17 cellular contexts compared by ENCODE assay signal in the genomic region with DNA sequence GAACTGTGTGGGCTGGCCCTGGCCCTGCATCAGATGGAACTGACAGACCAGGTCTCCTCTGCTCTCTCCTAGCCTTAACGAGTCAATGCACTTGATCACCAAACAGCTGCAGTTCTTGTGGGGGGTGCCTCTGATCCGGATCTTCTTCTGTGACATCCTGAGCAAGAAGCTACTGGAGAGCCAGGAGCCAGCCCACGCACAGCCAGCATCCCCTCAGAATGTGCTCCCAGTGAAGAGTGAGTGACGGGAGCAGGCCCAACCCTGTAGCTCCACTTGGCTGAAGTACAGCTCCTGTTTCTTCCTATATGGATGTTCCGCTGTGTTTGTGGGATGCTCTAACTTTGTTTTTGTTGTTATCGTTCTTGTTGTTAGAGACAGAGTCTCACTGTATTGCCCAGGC. TPM values are rescaled to one million over a fixed set of nuclear protein-coding genes. Genes with fewer than 3 reads are reported as not detected.
DNase-seq lines count a peak whose midpoint lies in the region; ATAC-seq lines count a peak whose summit lies in the region.
"Had no signal": no experiment of that assay in that cellular context is flagged by ENCODE, and none has a peak within 500 bp of the region (broad histone marks: within the 10 kb centered on the region; RNA-seq: fewer than 3 reads in every experiment).

No MANE protein-coding gene starts in this region.

- H3K27me3 Mint-ChIP-seq in activated T-helper 17 cell treated with anti-CD3 and anti-CD28 coated beads, Interleukin-2, amount 50 U/mL, for 72 hours, result no peaks in the 10 kb centered on the region
- H3K27me3 Mint-ChIP-seq: B cell; CD4-positive, alpha-beta T cell had no signal

- H3K9me3 Mint-ChIP-seq in activated T-helper 17 cell treated with anti-CD3 and anti-CD28 coated beads, Interleukin-2, amount 50 U/mL, for 72 hours, result no peaks in the 10 kb centered on the region
- H3K9me3 Mint-ChIP-seq in stimulated activated effector memory CD8-positive, alpha-beta T cell treated with anti-CD3 and anti-CD28 coated beads, Interleukin-12 subunit alpha, Interleukin-12 subunit beta, amount 100 ng/mL, for 72 hours, result no peaks in the 10 kb centered on the region
- H3K9me3 Mint-ChIP-seq: CD4-positive, alpha-beta T cell; CD8-positive, alpha-beta T cell had no signal

- no peak overlapping the region for H3K4me3 Mint-ChIP-seq in activated T-helper 17 cell treated with anti-CD3 and anti-CD28 coated beads, Interleukin-2, amount 50 U/mL, for 72 hours
- no peak overlapping the region for H3K4me3 Mint-ChIP-seq in stimulated activated effector memory CD8-positive, alpha-beta T cell treated with anti-CD3 and anti-CD28 coated beads, Interleukin-12 subunit alpha, Interleukin-12 subunit beta, amount 100 ng/mL, for 72 hours
- H3K4me3 Mint-ChIP-seq: B cell; CD4-positive, alpha-beta T cell; CD8-positive, alpha-beta T cell had no signal

- DNase-seq in caudate nucleus (lab: John Stamatoyannopoulos, UW), result peak in 21 of 61 donors; percentile 4 to 59 (median 21)
- DNase-seq in stimulated activated effector memory CD8-positive, alpha-beta T cell treated with anti-CD3 and anti-CD28 coated beads, Interleukin-12 subunit alpha, Interleukin-12 subunit beta, amount 100 ng/mL, for 72 hours (ENCODE audit: low spot score in 2 of 2), result no peak
- DNase-seq in NCI-H187 treated with DMSO at 0.1 percent for 48 hours (lab: John Stamatoyannopoulos, UW), result no peak
- DNase-seq: AML-193; Caco-2; Calu3; CD4-positive, alpha-beta T cell; CD8-positive, alpha-beta T cell; DMS79 treated with DMSO at 0.1 percent for 48 hours; GF-D8 had no signal

- no peak for ATAC-seq in activated T-helper 17 cell treated with anti-CD3 and anti-CD28 coated beads, Interleukin-2, amount 50 U/mL, for 72 hours (replicated peaks)
- no peak for ATAC-seq in stimulated activated effector memory CD8-positive, alpha-beta T cell treated with anti-CD3 and anti-CD28 coated beads, Interleukin-12 subunit alpha, Interleukin-12 subunit beta, amount 100 ng/mL, for 72 hours
- ATAC-seq in HG02938 (IDR thresholded peaks at IDR 0.05; ENCODE audit: unreplicated experiment), result no peak
- ATAC-seq: A549; CD8-positive, alpha-beta T cell had no signal

- peak overlapping the region; percentile 70 for H3K27ac ChIP-seq in caudate nucleus (ENCODE audit: low read depth, low read length)
- H3K27ac ChIP-seq: 22Rv1; A549; BLaER1 treated with 17β-estradiol and CSF1 and Interleukin-3, amounts not matched to agents 10 nM and 100 nM; C4-2B had no signal

- peak overlapping the region; percentile 67 for H3K27ac Mint-ChIP-seq in activated T-helper 17 cell treated with anti-CD3 and anti-CD28 coated beads, Interleukin-2, amount 50 U/mL, for 72 hours
- peak overlapping the region; percentile 45 for H3K27ac Mint-ChIP-seq in stimulated activated effector memory CD8-positive, alpha-beta T cell treated with anti-CD3 and anti-CD28 coated beads, Interleukin-12 subunit alpha, Interleukin-12 subunit beta, amount 100 ng/mL, for 72 hours
- H3K27ac Mint-ChIP-seq: B cell; CD4-positive, alpha-beta T cell; CD8-positive, alpha-beta T cell had no signal

- H3K4me1 Mint-ChIP-seq in activated T-helper 17 cell treated with anti-CD3 and anti-CD28 coated beads, Interleukin-2, amount 50 U/mL, for 72 hours, result no peaks in the 10 kb centered on the region
- H3K4me1 Mint-ChIP-seq in stimulated activated effector memory CD8-positive, alpha-beta T cell treated with anti-CD3 and anti-CD28 coated beads, Interleukin-12 subunit alpha, Interleukin-12 subunit beta, amount 100 ng/mL, for 72 hours, result no peaks in the 10 kb centered on the region
- H3K4me1 Mint-ChIP-seq: B cell had no signal

- peaks cover 99% of the 10 kb centered on the region for H3K36me3 Mint-ChIP-seq in activated T-helper 17 cell treated with anti-CD3 and anti-CD28 coated beads, Interleukin-2, amount 50 U/mL, for 72 hours (ENCODE audit: low read depth)
- H3K36me3 Mint-ChIP-seq in stimulated activated effector memory CD8-positive, alpha-beta T cell treated with anti-CD3 and anti-CD28 coated beads, Interleukin-12 subunit alpha, Interleukin-12 subunit beta, amount 100 ng/mL, for 72 hours, result peaks cover 98% of the 10 kb centered on the region

RNA-seq across cellular contexts. Expression of gene UBE3B, which starts 23.9 kb away (rescaled TPM):
- total RNA-seq in activated T-helper 17 cell treated with anti-CD3 and anti-CD28 coated beads, Interleukin-2, amount 50 U/mL, for 72 hours, result 10 to 100 TPM; 36.4 to 42.3 TPM

RNA-seq across cellular contexts. Expression of gene KCTD10, which starts 24.2 kb away (rescaled TPM):
- total RNA-seq in activated T-helper 17 cell treated with anti-CD3 and anti-CD28 coated beads, Interleukin-2, amount 50 U/mL, for 72 hours, result 10 to 100 TPM; 50.8 to 70.6 TPM
